ENCODE assay signal across 1 cellular context in genomic region chr10:12769326-12770044, GRCh38.
TF ChIP-seq lines count a peak whose summit lies in the region.

No MANE protein-coding gene starts in this region.

TF ChIP-seq in HepG2, 621 proteins besides CTCF, POLR2A, EP300 and RAD21 (continued from another document):
- no peak for TF ChIP-seq ZNF407 (CRISPR knock-in tag; IDR thresholded peaks at IDR 0.05; ENCODE audit: not compliant biosample characterization)
- TF ChIP-seq MAFF (IDR thresholded peaks at IDR 0.05; ENCODE audit: low read depth, low read length), result no peak
- no peak for TF ChIP-seq ZNF337 (CRISPR knock-in tag; IDR thresholded peaks at IDR 0.05; ENCODE audit: borderline replicate concordance, low read depth)
- TF ChIP-seq, protein P1, sequence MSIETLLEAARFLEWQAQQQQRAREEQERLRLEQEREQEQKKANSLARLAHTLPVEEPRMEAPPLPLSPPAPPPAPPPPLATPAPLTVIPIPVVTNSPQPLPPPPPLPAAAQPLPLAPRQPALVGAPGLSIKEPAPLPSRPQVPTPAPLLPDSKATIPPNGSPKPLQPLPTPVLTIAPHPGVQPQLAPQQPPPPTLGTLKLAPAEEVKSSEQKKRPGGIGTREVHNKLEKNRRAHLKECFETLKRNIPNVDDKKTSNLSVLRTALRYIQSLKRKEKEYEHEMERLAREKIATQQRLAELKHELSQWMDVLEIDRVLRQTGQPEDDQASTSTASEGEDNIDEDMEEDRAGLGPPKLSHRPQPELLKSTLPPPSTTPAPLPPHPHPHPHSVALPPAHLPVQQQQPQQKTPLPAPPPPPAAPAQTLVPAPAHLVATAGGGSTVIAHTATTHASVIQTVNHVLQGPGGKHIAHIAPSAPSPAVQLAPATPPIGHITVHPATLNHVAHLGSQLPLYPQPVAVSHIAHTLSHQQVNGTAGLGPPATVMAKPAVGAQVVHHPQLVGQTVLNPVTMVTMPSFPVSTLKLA (IDR thresholded peaks at IDR 0.05), result peak; percentile 92
- TF ChIP-seq GABPA (IDR thresholded peaks at IDR 0.05; ENCODE audit: low read depth, low read length), result no peak
- TF ChIP-seq GABPA (CRISPR knock-in tag; IDR thresholded peaks at IDR 0.05; ENCODE audit: low read depth), result no peak
- peak; percentile 27; the same call in 1 of the 2 replicates for TF ChIP-seq NFYB (CRISPR knock-in tag; IDR thresholded peaks at IDR 0.05)
- TF ChIP-seq HNF4A (CRISPR knock-in tag; IDR thresholded peaks at IDR 0.05), result peak; percentile 65
